Comparison of ENCODE assay signal across 13 cellular contexts in genomic region chr10:71216363-71216695, GRCh38. TPM values are rescaled to one million over a fixed set of nuclear protein-coding genes. Genes with fewer than 3 reads are reported as not detected.
DNase-seq lines count a peak whose midpoint lies in the region; ATAC-seq and TF ChIP-seq lines count a peak whose summit lies in the region.
"Had no signal": no experiment of that assay in that cellular context is flagged by ENCODE, and none has a peak within 500 bp of the region (broad histone marks: within the 10 kb centered on the region; RNA-seq: fewer than 3 reads in every experiment).

No MANE protein-coding gene starts in this region.

- H3K9me3 ChIP-seq in left ventricle myocardium inferior (replicated peaks): no peaks in the 10 kb centered on the region

- H3K36me3 Mint-ChIP-seq in mesothelial cell of epicardium: no peaks in the 10 kb centered on the region

- H3K9me3 Mint-ChIP-seq in mesothelial cell of epicardium: no peaks in the 10 kb centered on the region
- H3K9me3 Mint-ChIP-seq: T-helper 2 cell treated with Interferon-gamma antibody and Interleukin-4, amounts not matched to agents 5 μg/mL and 100 μg/mL, for 36 hours had no signal

- WGBS in urinary bladder: 81% methylated on average over 1 of the region's 1 CpG

- H3K4me1 ChIP-seq in left ventricle myocardium inferior (peaks cover 94% of the 10 kb centered on the region), urinary bladder (ENCODE audit: insufficient read depth) (no peaks in the 10 kb centered on the region)

- peak overlapping the region; percentile 89 for H3K4me3 Mint-ChIP-seq in mesothelial cell of epicardium

- H3K36me3 ChIP-seq in left ventricle myocardium inferior: no peaks in the 10 kb centered on the region
- H3K36me3 ChIP-seq in urinary bladder (ENCODE audit: insufficient read depth): no peaks in the 10 kb centered on the region

- H3K4me3 ChIP-seq in left ventricle myocardium inferior: peak overlapping the region; percentile 70
- H3K4me3 ChIP-seq in coronary artery: peak overlapping the region; percentile 77
- no peak overlapping the region for H3K4me3 ChIP-seq in urinary bladder (ENCODE audit: low read depth, low read length)

- no peak for ATAC-seq in Right ventricle myocardium superior (ENCODE audit: poor library complexity)

- H3K27ac ChIP-seq in left ventricle myocardium inferior (replicated peaks): peak overlapping the region; percentile 77
- peak overlapping the region; percentile 39 to 75 for H3K27ac ChIP-seq in coronary artery
- H3K27ac ChIP-seq in urinary bladder (ENCODE audit: low read depth): peak overlapping the region; percentile 92
- H3K27ac ChIP-seq: KMS-11 had no signal

- peaks cover 67% of the 10 kb centered on the region for H3K4me1 Mint-ChIP-seq in mesothelial cell of epicardium

- intact Hi-C loops in left ventricle myocardium inferior (cut with micrococcal nuclease): no loop called here
- intact Hi-C loops in Right ventricle myocardium superior (cut with DNase I): no loop called here

- DNase-seq in left ventricle myocardium inferior (no peak), Right ventricle myocardium superior (no peak), coronary artery (ENCODE audit: low spot score) (peak; percentile 38), mesothelial cell of epicardium (ENCODE audit: low spot score in 2 of 2, unreplicated experiment in 2 of 2) (no peak), NCI-H128 (lab: John Stamatoyannopoulos, UW; ENCODE audit: unreplicated experiment) (no peak), NCI-H1105 (lab: John Stamatoyannopoulos, UW) (no peak), activated gamma-delta T cell (lab: John Stamatoyannopoulos, UW) (no peak)
- DNase-seq: anterior cingulate cortex, erythroblast, NCI-H2107 had no signal

- peaks cover 6% of the 10 kb centered on the region for H3K27me3 Mint-ChIP-seq in mesothelial cell of epicardium (ENCODE audit: low read depth)

- TF ChIP-seq CTCF in left ventricle myocardium inferior (IDR thresholded peaks at IDR 0.05; ENCODE audit: borderline replicate concordance): no peak
- no peak for TF ChIP-seq CTCF in coronary artery (IDR thresholded peaks at IDR 0.05)
- no peak for TF ChIP-seq CTCF in mesothelial cell of epicardium (IDR thresholded peaks at IDR 0.05; ENCODE audit: unreplicated experiment)

- H3K27ac Mint-ChIP-seq in mesothelial cell of epicardium: peak overlapping the region; percentile 78
- H3K27ac Mint-ChIP-seq: T-helper 2 cell treated with Interferon-gamma antibody and Interleukin-4, amounts not matched to agents 5 μg/mL and 100 μg/mL, for 36 hours had no signal

- H3K27me3 ChIP-seq in left ventricle myocardium inferior (ENCODE audit: low read depth): no peaks in the 10 kb centered on the region

RNA-seq across cellular contexts. Expression of gene UNC5B, which starts 4.0 kb away (rescaled TPM):
- 15.6 TPM for total RNA-seq in left ventricle myocardium inferior
- total RNA-seq in Right ventricle myocardium superior: 12.2 TPM
- 84.8 to 91.5 TPM (median 85.7 TPM) in 3 replicates for total RNA-seq in mesothelial cell of epicardium
- 12.8 TPM for total RNA-seq in urinary bladder
- polyA plus RNA-seq in urinary bladder: 10.1 TPM
